Comparison of ENCODE assay signal across 8 cellular contexts in the genomic region with DNA sequence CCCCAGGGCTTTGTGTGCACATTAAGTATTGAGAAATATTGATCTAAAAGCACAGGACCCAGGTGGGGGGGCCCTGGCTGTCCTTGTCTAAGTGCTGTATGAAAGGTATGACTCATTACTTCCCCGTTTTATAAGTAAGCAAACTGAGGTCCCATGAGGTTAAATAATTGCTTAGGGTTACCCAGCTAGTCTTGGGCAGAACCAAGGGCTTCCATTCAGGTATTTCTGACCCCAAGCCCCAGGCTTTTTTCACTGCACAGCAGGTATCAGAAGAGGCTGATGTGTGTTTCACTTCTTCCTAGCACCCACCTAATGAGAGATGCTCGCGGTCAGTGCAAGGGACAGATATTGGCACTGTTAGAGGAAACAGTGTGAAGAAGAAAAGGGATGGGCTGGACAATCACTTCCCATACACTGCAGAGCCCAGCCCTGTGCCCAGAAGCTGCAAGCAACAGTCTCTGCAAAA. TPM values are rescaled to one million over a fixed set of nuclear protein-coding genes. Genes with fewer than 3 reads are reported as not detected.
A peak's percentile ranks its signal among the peaks of the same experiment; 100 is the strongest.
DNase-seq lines count a peak whose midpoint lies in the region; ATAC-seq and TF ChIP-seq lines count a peak whose summit lies in the region.

No MANE protein-coding gene starts in this region.

- CTCF ChIA-PET in activated naive CD4-positive, alpha-beta T cell treated with anti-CD3 and anti-CD28 coated beads, Interleukin-2, amount 10 ng/mL, durations not matched to agents 7 days and 5 days (lab: Charles Lee) = no interaction called here

- H3K4me1 Mint-ChIP-seq in IgD-negative memory B cell (peaks cover 34 to 58% (median 52%) of the 10 kb centered on the region in 3 donors), nephron progenitor cell (peaks cover 30% of the 10 kb centered on the region)
- peaks cover 99% of the 10 kb centered on the region for H3K4me1 Mint-ChIP-seq in activated naive CD4-positive, alpha-beta T cell treated with anti-CD3 and anti-CD28 coated beads, Interleukin-2, amount 10 ng/mL, durations not matched to agents 7 days and 5 days

- peak; percentile 29 to 30 for DNase-seq in stimulated activated CD4-positive, alpha-beta T cell treated with anti-CD3 and anti-CD28 coated beads, Interleukin-1b, Interleukin-23, amount 100 ng/mL, for 4 hours (ENCODE audit: low read depth in 2 of 2)
- no peak for DNase-seq in stimulated activated CD4-positive, alpha-beta T cell treated with anti-CD3 and anti-CD28 coated beads, Interleukin-12 subunit alpha, Interleukin-12 subunit beta, amount 100 ng/mL, for 4 hours
- peak; percentile 53 for DNase-seq in activated naive CD4-positive, alpha-beta T cell treated with anti-CD3 and anti-CD28 coated beads, Interleukin-2, amount 10 ng/mL, durations not matched to agents 7 days and 5 days
- DNase-seq in nephron progenitor cell (no peak), SK-N-DZ (ENCODE audit: low spot score) (no peak)

- peaks cover 6% of the 10 kb centered on the region in 2 donors for H3K4me1 ChIP-seq in muscle layer of duodenum (ENCODE audit: control insufficient read depth in 1 of 2, insufficient read depth in 2 of 2, low read length in 2 of 2)

- H3K4me3 Mint-ChIP-seq in IgD-negative memory B cell = peak overlapping the region; percentile 22 to 93 (median 82)
- H3K4me3 Mint-ChIP-seq in activated naive CD4-positive, alpha-beta T cell treated with anti-CD3 and anti-CD28 coated beads, Interleukin-2, amount 10 ng/mL, durations not matched to agents 7 days and 5 days = peak overlapping the region; percentile 66
- H3K4me3 Mint-ChIP-seq in nephron progenitor cell = no peak overlapping the region

- no peaks in the 10 kb centered on the region for H3K9me3 ChIP-seq in muscle layer of duodenum (ENCODE audit: control insufficient read depth in 1 of 2, low read length in 2 of 2)

- no peaks in the 10 kb centered on the region for H3K27me3 Mint-ChIP-seq in IgD-negative memory B cell
- H3K27me3 Mint-ChIP-seq in activated naive CD4-positive, alpha-beta T cell treated with anti-CD3 and anti-CD28 coated beads, Interleukin-2, amount 10 ng/mL, durations not matched to agents 7 days and 5 days = no peaks in the 10 kb centered on the region
- H3K27me3 Mint-ChIP-seq in nephron progenitor cell (ENCODE audit: low read depth, poor library complexity) = peaks cover 13% of the 10 kb centered on the region

- H3K9me3 Mint-ChIP-seq in IgD-negative memory B cell = no peaks in the 10 kb centered on the region
- no peaks in the 10 kb centered on the region for H3K9me3 Mint-ChIP-seq in activated naive CD4-positive, alpha-beta T cell treated with anti-CD3 and anti-CD28 coated beads, Interleukin-2, amount 10 ng/mL, durations not matched to agents 7 days and 5 days
- peaks cover 29% of the 10 kb centered on the region for H3K9me3 Mint-ChIP-seq in nephron progenitor cell

- H3K27ac Mint-ChIP-seq in IgD-negative memory B cell (peak overlapping the region; percentile 2 to 92 (median 64)), nephron progenitor cell (no peak overlapping the region)
- H3K27ac Mint-ChIP-seq in activated naive CD4-positive, alpha-beta T cell treated with anti-CD3 and anti-CD28 coated beads, Interleukin-2, amount 10 ng/mL, durations not matched to agents 7 days and 5 days = peak overlapping the region; percentile 96

- no peak for ATAC-seq in HG03025 (IDR thresholded peaks at IDR 0.05; ENCODE audit: low FRiP score, unreplicated experiment)

- peaks cover 7 to 45% of the 10 kb centered on the region in 2 donors for H3K36me3 ChIP-seq in muscle layer of duodenum (ENCODE audit: control insufficient read depth in 1 of 2, insufficient read depth in 2 of 2, low read length in 2 of 2)

- no peak for TF ChIP-seq CTCF in nephron progenitor cell (IDR thresholded peaks at IDR 0.05)

- no peaks in the 10 kb centered on the region for H3K36me3 Mint-ChIP-seq in IgD-negative memory B cell
- H3K36me3 Mint-ChIP-seq in activated naive CD4-positive, alpha-beta T cell treated with anti-CD3 and anti-CD28 coated beads, Interleukin-2, amount 10 ng/mL, durations not matched to agents 7 days and 5 days = peaks cover 10% of the 10 kb centered on the region
- H3K36me3 Mint-ChIP-seq in nephron progenitor cell (ENCODE audit: low read depth) = peaks cover 4% of the 10 kb centered on the region

- H3K4me3 ChIP-seq in muscle layer of duodenum (ENCODE audit: low read depth in 1 of 2, low read length in 2 of 2) = no peak overlapping the region

- no peaks in the 10 kb centered on the region for H3K27me3 ChIP-seq in muscle layer of duodenum (ENCODE audit: low read depth, low read length)

- peak overlapping the region; percentile 72 for H3K27ac ChIP-seq in muscle layer of duodenum (ENCODE audit: low read length)

RNA-seq across cellular contexts. Expression of a gene that starts 4.7 kb away (rescaled TPM):
- polyA plus RNA-seq in IgD-negative memory B cell = 8.9 TPM
- polyA plus RNA-seq in SK-N-DZ (2014; cell fraction: cytosol; rRNA removed) = not detected in 2 replicates
- not detected in 2 replicates for polyA plus RNA-seq in SK-N-DZ (2014; cell fraction: nucleus; rRNA removed)

Comparison
In these comparisons a context has a peak if more than half of its experiments do, and no peak if none do; other contexts are left out.
1. DNase-seq: peak in stimulated activated CD4-positive, alpha-beta T cell treated with anti-CD3 and anti-CD28 coated beads, Interleukin-1b, Interleukin-23, amount 100 ng/mL, for 4 hours (2 of 2) and activated naive CD4-positive, alpha-beta T cell treated with anti-CD3 and anti-CD28 coated beads, Interleukin-2, amount 10 ng/mL, durations not matched to agents 7 days and 5 days (single experiment); none in stimulated activated CD4-positive, alpha-beta T cell treated with anti-CD3 and anti-CD28 coated beads, Interleukin-12 subunit alpha, Interleukin-12 subunit beta, amount 100 ng/mL, for 4 hours (single experiment), nephron progenitor cell (single experiment) and SK-N-DZ (single experiment).